1 cellular context compared by ENCODE assay signal in the genomic region with DNA sequence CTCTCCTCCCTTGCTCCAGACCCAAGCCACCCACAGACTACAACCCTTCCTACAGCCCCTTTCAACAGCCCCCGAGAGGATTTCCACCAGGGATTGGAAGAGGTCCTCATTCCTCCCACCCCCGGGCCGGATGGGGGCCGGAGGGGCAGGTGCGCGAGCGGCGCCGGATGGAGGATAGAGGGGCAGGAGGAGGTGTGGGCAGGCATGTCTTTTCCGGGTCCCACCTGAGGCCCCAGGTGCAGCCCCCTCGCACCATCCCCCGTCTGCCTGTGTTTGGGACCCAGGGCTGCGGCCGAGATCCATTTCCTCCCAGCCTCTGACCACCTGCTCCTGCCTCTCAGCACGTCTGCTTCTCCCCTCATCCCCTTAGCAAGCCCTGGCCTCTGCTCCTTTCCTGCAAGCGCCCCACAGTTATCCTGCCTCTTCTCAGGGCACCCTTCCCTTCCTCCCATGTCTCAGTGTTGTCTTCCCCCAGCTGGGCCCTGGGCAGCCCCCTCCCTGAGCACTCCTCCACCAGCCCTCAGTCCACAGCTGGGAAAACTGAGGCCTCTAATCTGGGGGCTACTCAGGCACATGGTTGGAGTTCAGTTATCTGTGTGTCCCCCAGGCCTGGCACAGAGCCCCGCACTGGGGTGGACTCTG.
TF ChIP-seq lines count a peak whose summit lies in the region.

No MANE protein-coding gene starts in this region.

TF ChIP-seq in GM12878, 131 proteins besides CTCF, POLR2A, EP300 and RAD21:
- TF ChIP-seq, protein P1, sequence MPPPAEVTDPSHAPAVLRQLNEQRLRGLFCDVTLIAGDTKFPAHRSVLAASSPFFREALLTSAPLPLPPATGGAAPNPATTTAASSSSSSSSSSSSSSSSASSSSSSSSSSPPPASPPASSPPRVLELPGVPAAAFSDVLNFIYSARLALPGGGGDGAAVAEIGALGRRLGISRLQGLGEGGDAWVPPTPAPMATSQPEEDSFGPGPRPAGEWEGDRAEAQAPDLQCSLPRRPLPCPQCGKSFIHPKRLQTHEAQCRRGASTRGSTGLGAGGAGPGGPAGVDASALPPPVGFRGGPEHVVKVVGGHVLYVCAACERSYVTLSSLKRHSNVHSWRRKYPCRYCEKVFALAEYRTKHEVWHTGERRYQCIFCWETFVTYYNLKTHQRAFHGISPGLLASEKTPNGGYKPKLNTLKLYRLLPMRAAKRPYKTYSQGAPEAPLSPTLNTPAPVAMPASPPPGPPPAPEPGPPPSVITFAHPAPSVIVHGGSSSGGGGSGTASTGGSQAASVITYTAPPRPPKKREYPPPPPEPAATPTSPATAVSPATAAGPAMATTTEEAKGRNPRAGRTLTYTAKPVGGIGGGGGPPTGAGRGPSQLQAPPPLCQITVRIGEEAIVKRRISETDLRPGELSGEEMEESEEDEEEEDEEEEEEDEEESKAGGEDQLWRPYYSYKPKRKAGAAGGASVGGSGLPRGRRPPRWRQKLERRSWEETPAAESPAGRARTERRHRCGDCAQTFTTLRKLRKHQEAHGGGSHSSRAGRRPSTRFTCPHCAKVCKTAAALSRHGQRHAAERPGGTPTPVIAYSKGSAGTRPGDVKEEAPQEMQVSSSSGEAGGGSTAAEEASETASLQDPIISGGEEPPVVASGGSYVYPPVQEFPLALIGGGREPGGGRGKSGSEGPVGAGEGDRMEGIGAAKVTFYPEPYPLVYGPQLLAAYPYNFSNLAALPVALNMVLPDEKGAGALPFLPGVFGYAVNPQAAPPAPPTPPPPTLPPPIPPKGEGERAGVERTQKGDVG (CRISPR knock-in tag; IDR thresholded peaks at IDR 0.05), result no peak
- no peak for TF ChIP-seq CREB1 (IDR thresholded peaks at IDR 0.05; ENCODE audit: low read depth)
- no peak for TF ChIP-seq SREBF1 (IDR thresholded peaks at IDR 0.05; ENCODE audit: low read length)
- no peak for TF ChIP-seq KDM1A (IDR thresholded peaks at IDR 0.05; ENCODE audit: borderline replicate concordance)
- TF ChIP-seq, protein P2, sequence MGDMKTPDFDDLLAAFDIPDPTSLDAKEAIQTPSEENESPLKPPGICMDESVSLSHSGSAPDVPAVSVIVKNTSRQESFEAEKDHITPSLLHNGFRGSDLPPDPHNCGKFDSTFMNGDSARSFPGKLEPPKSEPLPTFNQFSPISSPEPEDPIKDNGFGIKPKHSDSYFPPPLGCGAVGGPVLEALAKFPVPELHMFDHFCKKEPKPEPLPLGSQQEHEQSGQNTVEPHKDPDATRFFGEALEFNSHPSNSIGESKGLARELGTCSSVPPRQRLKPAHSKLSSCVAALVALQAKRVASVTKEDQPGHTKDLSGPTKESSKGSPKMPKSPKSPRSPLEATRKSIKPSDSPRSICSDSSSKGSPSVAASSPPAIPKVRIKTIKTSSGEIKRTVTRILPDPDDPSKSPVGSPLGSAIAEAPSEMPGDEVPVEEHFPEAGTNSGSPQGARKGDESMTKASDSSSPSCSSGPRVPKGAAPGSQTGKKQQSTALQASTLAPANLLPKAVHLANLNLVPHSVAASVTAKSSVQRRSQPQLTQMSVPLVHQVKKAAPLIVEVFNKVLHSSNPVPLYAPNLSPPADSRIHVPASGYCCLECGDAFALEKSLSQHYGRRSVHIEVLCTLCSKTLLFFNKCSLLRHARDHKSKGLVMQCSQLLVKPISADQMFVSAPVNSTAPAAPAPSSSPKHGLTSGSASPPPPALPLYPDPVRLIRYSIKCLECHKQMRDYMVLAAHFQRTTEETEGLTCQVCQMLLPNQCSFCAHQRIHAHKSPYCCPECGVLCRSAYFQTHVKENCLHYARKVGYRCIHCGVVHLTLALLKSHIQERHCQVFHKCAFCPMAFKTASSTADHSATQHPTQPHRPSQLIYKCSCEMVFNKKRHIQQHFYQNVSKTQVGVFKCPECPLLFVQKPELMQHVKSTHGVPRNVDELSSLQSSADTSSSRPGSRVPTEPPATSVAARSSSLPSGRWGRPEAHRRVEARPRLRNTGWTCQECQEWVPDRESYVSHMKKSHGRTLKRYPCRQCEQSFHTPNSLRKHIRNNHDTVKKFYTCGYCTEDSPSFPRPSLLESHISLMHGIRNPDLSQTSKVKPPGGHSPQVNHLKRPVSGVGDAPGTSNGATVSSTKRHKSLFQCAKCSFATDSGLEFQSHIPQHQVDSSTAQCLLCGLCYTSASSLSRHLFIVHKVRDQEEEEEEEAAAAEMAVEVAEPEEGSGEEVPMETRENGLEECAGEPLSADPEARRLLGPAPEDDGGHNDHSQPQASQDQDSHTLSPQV (IDR thresholded peaks at IDR 0.05), result no peak
- no peak for TF ChIP-seq ZBED1 (IDR thresholded peaks at IDR 0.05; ENCODE audit: borderline replicate concordance)
- TF ChIP-seq JUNB (IDR thresholded peaks at IDR 0.05), result no peak
- TF ChIP-seq, protein P3, sequence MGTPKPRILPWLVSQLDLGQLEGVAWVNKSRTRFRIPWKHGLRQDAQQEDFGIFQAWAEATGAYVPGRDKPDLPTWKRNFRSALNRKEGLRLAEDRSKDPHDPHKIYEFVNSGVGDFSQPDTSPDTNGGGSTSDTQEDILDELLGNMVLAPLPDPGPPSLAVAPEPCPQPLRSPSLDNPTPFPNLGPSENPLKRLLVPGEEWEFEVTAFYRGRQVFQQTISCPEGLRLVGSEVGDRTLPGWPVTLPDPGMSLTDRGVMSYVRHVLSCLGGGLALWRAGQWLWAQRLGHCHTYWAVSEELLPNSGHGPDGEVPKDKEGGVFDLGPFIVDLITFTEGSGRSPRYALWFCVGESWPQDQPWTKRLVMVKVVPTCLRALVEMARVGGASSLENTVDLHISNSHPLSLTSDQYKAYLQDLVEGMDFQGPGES (IDR thresholded peaks at IDR 0.05), result no peak
- no peak for TF ChIP-seq SREBF2 (IDR thresholded peaks at IDR 0.05; ENCODE audit: low read length)
- TF ChIP-seq CBX3 (IDR thresholded peaks at IDR 0.05; ENCODE audit: borderline replicate concordance, low read depth), result no peak
- no peak for TF ChIP-seq EZH2 (IDR thresholded peaks at IDR 0.05; ENCODE audit: borderline replicate concordance, control insufficient read depth, low read depth, low read length)
- TF ChIP-seq BCL11A (IDR thresholded peaks at IDR 0.05; ENCODE audit: low read depth, low read length), result no peak
- no peak for TF ChIP-seq FOS (IDR thresholded peaks at IDR 0.05; ENCODE audit: borderline replicate concordance, extremely low read depth, insufficient read length)
- TF ChIP-seq SMAD5 (IDR thresholded peaks at IDR 0.05; ENCODE audit: low read depth), result no peak
- TF ChIP-seq POLR2AphosphoS2 (IDR thresholded peaks at IDR 0.05; ENCODE audit: low read depth, low read length), result no peak
- no peak for TF ChIP-seq SIX5 (IDR thresholded peaks at IDR 0.05; ENCODE audit: low read depth, low read length, severe bottlenecking)
- TF ChIP-seq, protein P4, sequence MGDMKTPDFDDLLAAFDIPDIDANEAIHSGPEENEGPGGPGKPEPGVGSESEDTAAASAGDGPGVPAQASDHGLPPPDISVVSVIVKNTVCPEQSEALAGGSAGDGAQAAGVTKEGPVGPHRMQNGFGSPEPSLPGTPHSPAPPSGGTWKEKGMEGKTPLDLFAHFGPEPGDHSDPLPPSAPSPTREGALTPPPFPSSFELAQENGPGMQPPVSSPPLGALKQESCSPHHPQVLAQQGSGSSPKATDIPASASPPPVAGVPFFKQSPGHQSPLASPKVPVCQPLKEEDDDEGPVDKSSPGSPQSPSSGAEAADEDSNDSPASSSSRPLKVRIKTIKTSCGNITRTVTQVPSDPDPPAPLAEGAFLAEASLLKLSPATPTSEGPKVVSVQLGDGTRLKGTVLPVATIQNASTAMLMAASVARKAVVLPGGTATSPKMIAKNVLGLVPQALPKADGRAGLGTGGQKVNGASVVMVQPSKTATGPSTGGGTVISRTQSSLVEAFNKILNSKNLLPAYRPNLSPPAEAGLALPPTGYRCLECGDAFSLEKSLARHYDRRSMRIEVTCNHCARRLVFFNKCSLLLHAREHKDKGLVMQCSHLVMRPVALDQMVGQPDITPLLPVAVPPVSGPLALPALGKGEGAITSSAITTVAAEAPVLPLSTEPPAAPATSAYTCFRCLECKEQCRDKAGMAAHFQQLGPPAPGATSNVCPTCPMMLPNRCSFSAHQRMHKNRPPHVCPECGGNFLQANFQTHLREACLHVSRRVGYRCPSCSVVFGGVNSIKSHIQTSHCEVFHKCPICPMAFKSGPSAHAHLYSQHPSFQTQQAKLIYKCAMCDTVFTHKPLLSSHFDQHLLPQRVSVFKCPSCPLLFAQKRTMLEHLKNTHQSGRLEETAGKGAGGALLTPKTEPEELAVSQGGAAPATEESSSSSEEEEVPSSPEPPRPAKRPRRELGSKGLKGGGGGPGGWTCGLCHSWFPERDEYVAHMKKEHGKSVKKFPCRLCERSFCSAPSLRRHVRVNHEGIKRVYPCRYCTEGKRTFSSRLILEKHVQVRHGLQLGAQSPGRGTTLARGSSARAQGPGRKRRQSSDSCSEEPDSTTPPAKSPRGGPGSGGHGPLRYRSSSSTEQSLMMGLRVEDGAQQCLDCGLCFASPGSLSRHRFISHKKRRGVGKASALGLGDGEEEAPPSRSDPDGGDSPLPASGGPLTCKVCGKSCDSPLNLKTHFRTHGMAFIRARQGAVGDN (IDR thresholded peaks at IDR 0.05), result no peak
- TF ChIP-seq, protein P5, sequence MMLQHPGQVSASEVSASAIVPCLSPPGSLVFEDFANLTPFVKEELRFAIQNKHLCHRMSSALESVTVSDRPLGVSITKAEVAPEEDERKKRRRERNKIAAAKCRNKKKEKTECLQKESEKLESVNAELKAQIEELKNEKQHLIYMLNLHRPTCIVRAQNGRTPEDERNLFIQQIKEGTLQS (IDR thresholded peaks at IDR 0.05; ENCODE audit: borderline replicate concordance, extremely low read depth, low read depth, low read length), result no peak
